27 cellular contexts compared by ENCODE assay signal in the genomic region with DNA sequence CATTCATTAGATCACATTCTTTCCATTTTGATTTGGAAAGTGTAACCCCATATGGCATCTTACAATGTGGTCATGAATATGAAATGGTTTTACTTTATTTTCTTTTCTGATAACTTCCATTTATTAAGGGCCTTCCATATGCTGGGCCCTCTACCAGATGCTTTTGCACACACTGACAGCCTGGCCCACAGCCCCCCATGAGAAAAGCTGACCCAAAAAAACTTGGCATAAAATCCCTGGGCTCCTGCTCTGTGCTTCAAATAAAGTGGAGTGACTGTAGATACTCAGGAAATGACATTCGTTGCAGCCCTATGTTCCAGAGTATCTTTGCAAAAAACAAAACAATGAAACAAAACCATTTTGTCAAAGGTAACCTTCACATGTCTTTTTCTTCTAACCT.
"Had no signal": no experiment of that assay in that cellular context is flagged by ENCODE, and none has a peak within 500 bp of the region (broad histone marks: within the 10 kb centered on the region; RNA-seq: fewer than 3 reads in every experiment).

No MANE protein-coding gene starts in this region.

- H3K27me3 ChIP-seq: ascending aorta, breast epithelium, cardiac muscle cell, esophagus muscularis mucosa, foreskin keratinocyte, gastrocnemius medialis had no signal

- H3K36me3 ChIP-seq: ascending aorta, breast epithelium, cardiac muscle cell, esophagus muscularis mucosa, gastrocnemius medialis had no signal

- DNase-seq: activated CD4-positive, alpha-beta T cell treated with anti-CD3 and anti-CD28 coated beads for 48 hours; activated CD4-positive, alpha-beta T cell treated with anti-CD3 and anti-CD28 coated beads, Interleukin-2, amount 50 U/mL, for 1 hour; activated CD4-positive, alpha-beta T cell treated with anti-CD3 and anti-CD28 coated beads, Interleukin-2, amount 50 U/mL, for 48 hours; activated CD8-positive, alpha-beta memory T cell treated with anti-CD3 and anti-CD28 coated beads for 24 hours; activated CD8-positive, alpha-beta T cell treated with anti-CD3 and anti-CD28 coated beads for 36 hours; activated effector memory CD4-positive, alpha-beta T cell treated with Interleukin-2 at 50 U/mL for 16 hours; activated gamma-delta T cell treated with Interleukin-2 at 50 U/mL for 16 hours; activated naive CD4-positive, alpha-beta T cell treated with Interleukin-2 at 50 U/mL for 16 hours; activated naive CD8-positive, alpha-beta T cell treated with anti-CD3 and anti-CD28 coated beads for 36 hours; activated naive CD8-positive, alpha-beta T cell treated with anti-CD3 and anti-CD28 coated beads, Interleukin-2, amount 50 U/mL, for 24 hours; activated T-cell treated with anti-CD3 and anti-CD28 coated beads, Interleukin-2, amount 50 U/mL, for 4 hours; cortex of kidney; dermis blood vessel endothelial cell; effector CD4-positive, alpha-beta T cell; effector memory CD8-positive, alpha-beta T cell; erythroblast; foreskin keratinocyte; gastrocnemius medialis; glutamatergic neuron; T-helper 2 cell had no signal

- ATAC-seq: activated CD8-positive, alpha-beta T cell treated with anti-CD3 and anti-CD28 coated beads for 36 hours; activated naive CD8-positive, alpha-beta T cell treated with anti-CD3 and anti-CD28 coated beads, Interleukin-2, amount 50 U/mL, for 24 hours; activated T-cell treated with anti-CD3 and anti-CD28 coated beads, Interleukin-2, amount 50 U/mL, for 4 hours; activated T-helper 17 cell treated with anti-CD3 and anti-CD28 coated beads, Interleukin-2, amount 50 U/mL, for 72 hours; effector memory CD8-positive, alpha-beta T cell; foreskin keratinocyte; gastrocnemius medialis; WTC11 had no signal

- H3K4me3 ChIP-seq: ascending aorta, breast epithelium, cardiac muscle cell, esophagus muscularis mucosa, gastrocnemius medialis had no signal

- H3K4me1 ChIP-seq: ascending aorta, breast epithelium, foreskin keratinocyte had no signal

- H3K27ac ChIP-seq: ascending aorta, breast epithelium, cardiac muscle cell, esophagus muscularis mucosa, foreskin keratinocyte, gastrocnemius medialis, VCaP had no signal

- H3K9me3 ChIP-seq: ascending aorta, breast epithelium, esophagus muscularis mucosa, gastrocnemius medialis had no signal
